ENCODE assay signal across 14 cellular contexts in the genomic region with DNA sequence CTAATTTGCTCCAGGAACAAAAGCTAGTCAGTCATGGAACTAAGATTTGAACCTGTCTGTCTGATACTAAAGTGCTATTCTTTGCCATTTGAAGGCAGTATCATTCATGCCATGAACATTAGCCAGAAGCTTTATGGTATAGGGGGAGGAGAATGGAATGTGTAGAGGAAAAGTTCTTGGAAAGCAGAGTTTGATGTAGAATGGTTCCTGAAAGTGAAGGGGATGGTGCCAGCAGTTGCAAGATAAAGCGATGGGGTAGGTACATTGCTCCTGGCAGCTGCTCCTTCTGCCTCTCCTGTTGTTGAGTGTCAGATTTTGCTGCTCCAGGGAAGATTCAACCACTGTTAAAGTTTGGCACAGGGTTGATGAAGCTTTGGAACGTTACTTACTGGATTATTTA. TPM values are rescaled to one million over a fixed set of nuclear protein-coding genes. Genes with fewer than 3 reads are reported as not detected.
A peak's percentile ranks its signal among the peaks of the same experiment; 100 is the strongest.
DNase-seq lines count a peak whose midpoint lies in the region; ATAC-seq and TF ChIP-seq lines count a peak whose summit lies in the region.
"Had no signal": no experiment of that assay in that cellular context is flagged by ENCODE, and none has a peak within 500 bp of the region (broad histone marks: within the 10 kb centered on the region; RNA-seq: fewer than 3 reads in every experiment).

No MANE protein-coding gene starts in this region.

- peak overlapping the region; percentile 19; the same call in 1 of the 2 replicates for H3K4ac ChIP-seq in IMR-90 (ENCODE audit: low read depth, low read length)

- dilution Hi-C loops in IMR-90 (cut with HindIII; ENCODE audit: low sequenced_read_pairs, unreplicated experiment): no loop called here

- intact Hi-C loops in IMR-90 (cut with micrococcal nuclease): no loop called here
- intact Hi-C loops in stomach (cut with DNase I; ENCODE audit: low total_unique reads): no loop called here

- H4K20me1 ChIP-seq in IMR-90 (ENCODE audit: insufficient read depth, low read length): no peaks in the 10 kb centered on the region

- peak overlapping the region; percentile 23; the same call in 1 of the 2 replicates for H3K23ac ChIP-seq in IMR-90 (ENCODE audit: low read depth, low read length)

- H3K27ac Mint-ChIP-seq in endothelial cell (ENCODE audit: unreplicated experiment) (peak overlapping the region; percentile 33), memory B cell (peak overlapping the region; percentile 79)
- H3K27ac Mint-ChIP-seq: CD8-positive, alpha-beta T cell had no signal

- DNase-seq in IMR-90 (peak; percentile 44), endothelial cell (ENCODE audit: low spot score) (no peak), memory B cell (ENCODE audit: low spot score in 2 of 2) (no peak), stomach (no peak), AG08396 (ENCODE audit: low spot score) (no peak), DMS53 treated with DMSO at 0.1 percent for 48 hours (lab: John Stamatoyannopoulos, UW; ENCODE audit: unreplicated experiment) (no peak), NCI-H69 (lab: John Stamatoyannopoulos, UW) (no peak)
- DNase-seq: activated T-cell treated with anti-CD3 and anti-CD28 coated beads for 4 hours; CD8-positive, alpha-beta T cell; natural killer cell; NCI-H146 had no signal

- peak overlapping the region; percentile 19 for H2AFZ ChIP-seq in IMR-90 (replicated peaks; ENCODE audit: low read length, poor library complexity)

- H3K4me2 ChIP-seq in IMR-90 (ENCODE audit: low read depth, low read length): peak overlapping the region; percentile 76

- H2BK5ac ChIP-seq in IMR-90 (ENCODE audit: low read depth, low read length, poor library complexity, severe bottlenecking): no peak overlapping the region

- H2BK20ac ChIP-seq in IMR-90 (ENCODE audit: low read depth, low read length): peak overlapping the region; percentile 33; the same call in 1 of the 2 replicates

- H3K27me3 ChIP-seq in IMR-90 (ENCODE audit: control insufficient read depth, insufficient read depth, low read length) (no peaks in the 10 kb centered on the region), stomach (no peaks in the 10 kb centered on the region)
- H3K27me3 ChIP-seq: adrenal gland had no signal

- no peak overlapping the region for H4K91ac ChIP-seq in IMR-90 (ENCODE audit: insufficient read depth, low read depth, low read length)

- TF ChIP-seq RAD21 in IMR-90 (IDR thresholded peaks at IDR 0.05; ENCODE audit: low read length): no peak

- H3K9me3 Mint-ChIP-seq in endothelial cell (ENCODE audit: unreplicated experiment): no peaks in the 10 kb centered on the region
- peaks cover 3% of the 10 kb centered on the region for H3K9me3 Mint-ChIP-seq in memory B cell
- H3K9me3 Mint-ChIP-seq: CD8-positive, alpha-beta T cell; natural killer cell had no signal

- ATAC-seq in IMR-90 (ENCODE audit: low read depth) (no peak), memory B cell (ENCODE audit: low read depth) (no peak)
- ATAC-seq: CD8-positive, alpha-beta T cell had no signal

- H3K4me3 ChIP-seq in IMR-90 (ENCODE audit: insufficient read depth, low read depth, low read length): no peak overlapping the region
- no peak overlapping the region for H3K4me3 ChIP-seq in stomach
- H3K4me3 ChIP-seq: adrenal gland, SK-N-MC had no signal

- no peak overlapping the region; a peak in 1 of 4 replicates for H4K8ac ChIP-seq in IMR-90 (ENCODE audit: low read depth in 2 of 2, low read length in 2 of 2)

- H3K27me3 Mint-ChIP-seq in endothelial cell (ENCODE audit: unreplicated experiment) (no peaks in the 10 kb centered on the region), memory B cell (no peaks in the 10 kb centered on the region)
- H3K27me3 Mint-ChIP-seq: IgD-negative memory B cell had no signal

- H3K4me1 ChIP-seq in IMR-90 (ENCODE audit: control insufficient read depth, insufficient read depth, low read length) (peaks cover 12% of the 10 kb centered on the region), stomach (peaks cover 13 to 58% (median 35%) of the 10 kb centered on the region in 4 donors)

- no peak for TF ChIP-seq CTCF in IMR-90 (conservative IDR thresholded peaks at IDR 0.05; ENCODE audit: low read depth, low read length)
- no peak for TF ChIP-seq CTCF in endothelial cell (IDR thresholded peaks at IDR 0.05; ENCODE audit: unreplicated experiment)
- TF ChIP-seq CTCF in stomach (IDR thresholded peaks at IDR 0.05): no peak

- peaks cover 5% of the 10 kb centered on the region; the same call in 1 of the 2 replicates for H3K9me1 ChIP-seq in IMR-90 (ENCODE audit: insufficient read depth, low read length)

- H3K9me3 ChIP-seq in IMR-90 (ENCODE audit: control insufficient read depth, insufficient read depth, low read length) (no peaks in the 10 kb centered on the region), stomach (no peaks in the 10 kb centered on the region)
- H3K9me3 ChIP-seq: adrenal gland had no signal

- no peaks in the 10 kb centered on the region for H3K36me3 ChIP-seq in IMR-90 (ENCODE audit: control insufficient read depth, insufficient read depth, low read length)
- no peaks in the 10 kb centered on the region for H3K36me3 ChIP-seq in stomach
- H3K36me3 ChIP-seq: adrenal gland had no signal

- peak overlapping the region; percentile 83 for H3K14ac ChIP-seq in IMR-90 (replicated peaks; ENCODE audit: low read depth, low read length)

- TF ChIP-seq EP300 in stomach (IDR thresholded peaks at IDR 0.05): no peak

- H4K5ac ChIP-seq in IMR-90 (ENCODE audit: low read depth, low read length): no peak overlapping the region

- in situ Hi-C loops in IMR-90 (cut with MboI; ENCODE audit: low sequenced_read_pairs): no loop called here

- H3K36me3 Mint-ChIP-seq in endothelial cell (ENCODE audit: low read depth, unreplicated experiment) (no peaks in the 10 kb centered on the region), memory B cell (peaks cover 3% of the 10 kb centered on the region)
- H3K36me3 Mint-ChIP-seq: CD8-positive, alpha-beta T cell; natural killer cell had no signal

- BruUV-seq in IMR-90 (replicated peaks; lab: Mats Ljungman, UMichigan): no TSS peak

- H3K56ac ChIP-seq in IMR-90 (ENCODE audit: extremely low read depth, insufficient read depth, low read length): no peak overlapping the region

- peak overlapping the region; percentile 35 for H2BK120ac ChIP-seq in IMR-90 (ENCODE audit: low read depth, low read length)

- H3K27ac ChIP-seq in IMR-90 (ENCODE audit: insufficient read depth, low read length) (no peak overlapping the region), stomach (peak overlapping the region; percentile 36 to 62 (median 44))
- H3K27ac ChIP-seq: adrenal gland, SK-N-MC had no signal

- WGBS in IMR-90 (ENCODE audit: extremely low coverage in 2 of 2, insufficient read length in 1 of 2), 2 experiments: no CpG with 5 or more reads among the region's 2 CpGs
- WGBS in stomach, 5 donors: 20 to 41% (median 23%) methylated on average over 2 of the region's 2 CpGs

- H3K9ac ChIP-seq in IMR-90 (ENCODE audit: low read depth, low read length): no peak overlapping the region

- H2AK9ac ChIP-seq in IMR-90 (replicated peaks; ENCODE audit: low read depth, low read length, poor library complexity): no peak overlapping the region

- no peak for TF ChIP-seq POLR2A in IMR-90 (IDR thresholded peaks at IDR 0.05; ENCODE audit: low read depth, low read length)
- TF ChIP-seq POLR2A in stomach (IDR thresholded peaks at IDR 0.05): no peak

- peak overlapping the region; percentile 56; the same call in 1 of the 2 replicates for H2AK5ac ChIP-seq in IMR-90 (ENCODE audit: low read depth, low read length)

- POLR2A ChIA-PET in IMR-90 (lab: Charles Lee; ENCODE audit: unreplicated experiment): no interaction called here

- H3K4me1 Mint-ChIP-seq in endothelial cell (ENCODE audit: unreplicated experiment) (peaks cover 31% of the 10 kb centered on the region), memory B cell (peaks cover 20% of the 10 kb centered on the region)

- H3K79me1 ChIP-seq in IMR-90 (ENCODE audit: low read depth in 1 of 2, low read length in 2 of 2): peaks cover 0 to 31% of the 10 kb centered on the region in 2 experiments

- CTCF ChIA-PET in IMR-90 (lab: Yijun Ruan, JAX): interaction anchor here (0.9 kb wide), 1 partner anchor 18 kb away, joined by 3 read pairs; no protein-coding TSS in a partner anchor

- H3K4me3 Mint-ChIP-seq in endothelial cell (ENCODE audit: unreplicated experiment) (no peak overlapping the region), memory B cell (no peak overlapping the region)
- H3K4me3 Mint-ChIP-seq: CD8-positive, alpha-beta T cell had no signal

- no peak overlapping the region for H3K18ac ChIP-seq in IMR-90 (ENCODE audit: low read depth, low read length)

- no peak overlapping the region; the same call in 2 of the 3 replicates for H2BK15ac ChIP-seq in IMR-90 (ENCODE audit: low read depth, low read length)

TF ChIP-seq in IMR-90, 13 proteins besides CTCF, POLR2A, EP300 and RAD21:
- no peak for TF ChIP-seq MAZ (IDR thresholded peaks at IDR 0.05; ENCODE audit: borderline replicate concordance, low read depth, low read length)
- TF ChIP-seq FOS (IDR thresholded peaks at IDR 0.05; ENCODE audit: low read depth, low read length): no peak
- TF ChIP-seq NFE2L2 (IDR thresholded peaks at IDR 0.05; ENCODE audit: low read depth, low read length): no peak
- no peak for TF ChIP-seq RCOR1 (IDR thresholded peaks at IDR 0.05; ENCODE audit: insufficient replicate concordance, low read length)
- TF ChIP-seq CEBPB (IDR thresholded peaks at IDR 0.05; ENCODE audit: low read depth, low read length): no peak
- TF ChIP-seq BHLHE40 (IDR thresholded peaks at IDR 0.05; ENCODE audit: low read depth, low read length): no peak
- TF ChIP-seq RFX5 (IDR thresholded peaks at IDR 0.05; ENCODE audit: low read depth, low read length): no peak

RNA-seq across cellular contexts. Expression of a gene that starts 53.4 kb away (rescaled TPM):
- 7.3 and 8.9 TPM in 2 replicates for total RNA-seq in IMR-90 (2012; rRNA removed)
- polyA plus RNA-seq in IMR-90 (2012; rRNA removed): 2.8 and 2.9 TPM in 2 replicates
- polyA plus RNA-seq in IMR-90 (2012; cell fraction: cytosol; rRNA removed): 0.87 and 1.3 TPM in 2 replicates
- polyA plus RNA-seq in IMR-90 (2012; cell fraction: nucleus; rRNA removed; ENCODE audit: low replicate concordance): 1.2 and 6.8 TPM in 2 replicates
- total RNA-seq in endothelial cell (ENCODE audit: unreplicated experiment): 19.1 TPM
- 100 to 1,000 TPM in 1 of 5 donors, 10 to 100 TPM in 4; 27.4 to 119 (median 64.5) TPM for total RNA-seq in stomach
- polyA plus RNA-seq in stomach: 10 to 100 TPM in 1 of 3 donors, 1 to 10 TPM in 2; 2.3 to 17.4 (median 7.4) TPM
